14 cellular contexts compared by ENCODE assay signal in the genomic region with DNA sequence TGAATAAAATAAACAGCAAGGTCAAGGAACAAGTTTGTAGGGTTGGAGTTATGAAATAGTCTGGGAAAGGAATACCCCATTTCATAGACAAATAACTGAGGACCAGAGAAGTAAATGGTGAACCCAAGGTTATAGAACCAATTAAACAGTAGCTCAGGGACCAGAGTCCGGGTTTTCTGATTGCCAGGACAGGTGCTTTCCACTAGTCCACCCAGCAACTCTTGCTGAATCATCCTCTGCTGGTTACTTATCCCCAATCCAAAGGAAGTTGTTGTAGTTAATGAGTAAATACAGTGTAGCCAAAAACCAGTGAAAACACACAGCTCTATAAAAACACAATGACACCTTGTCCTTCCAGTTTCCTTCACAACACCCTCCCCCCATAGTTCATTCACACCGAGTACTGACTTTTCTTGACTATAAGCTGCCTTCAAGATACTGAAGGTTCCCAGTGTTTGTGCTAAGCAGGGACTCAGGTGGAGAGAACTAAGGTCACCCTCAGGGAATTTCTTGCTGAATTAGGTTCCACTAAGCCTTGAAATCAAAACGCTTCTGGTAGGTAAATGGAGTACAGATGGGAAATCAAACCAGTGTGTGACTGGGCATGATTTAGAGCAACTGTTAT. TPM values are rescaled to one million over a fixed set of nuclear protein-coding genes. Genes with fewer than 3 reads are reported as not detected.
DNase-seq lines count a peak whose midpoint lies in the region; ATAC-seq and TF ChIP-seq lines count a peak whose summit lies in the region.
"Had no signal": no experiment of that assay in that cellular context is flagged by ENCODE, and none has a peak within 500 bp of the region (broad histone marks: within the 10 kb centered on the region; RNA-seq: fewer than 3 reads in every experiment).

No MANE protein-coding gene starts in this region.

- intact Hi-C loops in activated CD4-positive, alpha-beta T cell treated with anti-CD3 and anti-CD28 coated beads, Interleukin-2, amount 10 ng/mL, durations not matched to agents 24 days and 14 days (cut with micrococcal nuclease) = no loop called here
- intact Hi-C loops in activated CD4-positive, alpha-beta T cell treated with anti-CD3 and anti-CD28 coated beads for 36 hours (cut with DNase I, micrococcal nuclease) = no loop called here
- intact Hi-C loops in body of pancreas (cut with DNase I) = no loop called here
- intact Hi-C loops in left ventricle myocardium superior (cut with micrococcal nuclease) = no loop called here
- intact Hi-C loops in adrenal gland (cut with DNase I) = no loop called here

- no peaks in the 10 kb centered on the region for H3K9me2 ChIP-seq in Karpas-422 (replicated peaks; ENCODE audit: insufficient read depth, low read length)

- H3K4me1 ChIP-seq in body of pancreas (no peaks in the 10 kb centered on the region), Karpas-422 (ENCODE audit: low read length) (no peaks in the 10 kb centered on the region), adrenal gland (replicated peaks in 1 of 2) (no peaks in the 10 kb centered on the region)

- H3K36me3 Mint-ChIP-seq in activated CD4-positive, alpha-beta T cell treated with anti-CD3 and anti-CD28 coated beads, Interleukin-2, amount 10 ng/mL, durations not matched to agents 24 days and 14 days (ENCODE audit: low read depth) = no peaks in the 10 kb centered on the region
- no peaks in the 10 kb centered on the region for H3K36me3 Mint-ChIP-seq in activated CD4-positive, alpha-beta T cell treated with anti-CD3 and anti-CD28 coated beads for 36 hours (ENCODE audit: low read depth)

- no peaks in the 10 kb centered on the region for H3K27me3 Mint-ChIP-seq in activated CD4-positive, alpha-beta T cell treated with anti-CD3 and anti-CD28 coated beads, Interleukin-2, amount 10 ng/mL, durations not matched to agents 24 days and 14 days
- no peaks in the 10 kb centered on the region for H3K27me3 Mint-ChIP-seq in activated CD4-positive, alpha-beta T cell treated with anti-CD3 and anti-CD28 coated beads for 36 hours

- TF ChIP-seq CTCF in body of pancreas (IDR thresholded peaks at IDR 0.05) (no peak), adrenal gland (IDR thresholded peaks at IDR 0.05) (no peak)

- POLR2A ChIA-PET in activated CD4-positive, alpha-beta T cell treated with anti-CD3 and anti-CD28 coated beads for 36 hours (lab: Charles Lee) = no interaction called here

- no peak for TF ChIP-seq POLR2A in body of pancreas (IDR thresholded peaks at IDR 0.05)
- no peak for TF ChIP-seq POLR2A in adrenal gland (IDR thresholded peaks at IDR 0.05)

- H3K4me3 Mint-ChIP-seq in activated CD4-positive, alpha-beta T cell treated with anti-CD3 and anti-CD28 coated beads, Interleukin-2, amount 10 ng/mL, durations not matched to agents 24 days and 14 days = no peak overlapping the region
- no peak overlapping the region for H3K4me3 Mint-ChIP-seq in activated CD4-positive, alpha-beta T cell treated with anti-CD3 and anti-CD28 coated beads for 36 hours

- H3K9me3 ChIP-seq in body of pancreas (no peaks in the 10 kb centered on the region), Karpas-422 (ENCODE audit: low read length) (peaks cover 10% of the 10 kb centered on the region; the same call in 1 of the 2 replicates), adrenal gland (replicated peaks in 1 of 3) (no peaks in the 10 kb centered on the region)

- DNase-seq in activated CD4-positive, alpha-beta T cell treated with anti-CD3 and anti-CD28 coated beads, Interleukin-2, amount 10 ng/mL, durations not matched to agents 24 days and 14 days = no peak
- no peak for DNase-seq in activated CD4-positive, alpha-beta T cell treated with anti-CD3 and anti-CD28 coated beads for 36 hours
- DNase-seq in body of pancreas (peak in 1 of 4 donors; percentile 7), Karpas-422 (no peak), left ventricle myocardium superior (no peak), adrenal gland (no peak)
- no peak for DNase-seq in activated CD4-positive, alpha-beta T cell treated with anti-CD3 and anti-CD28 coated beads, Interleukin-2, amount 50 U/mL, for 48 hours
- DNase-seq: NCI-H748 treated with DMSO at 0.1 percent for 48 hours had no signal

- WGBS in body of pancreas, 2 donors = 12 to 15% methylated on average over 3 of the region's 3 CpGs
- 57 to 71% (median 68%) methylated on average over 3 of the region's 3 CpGs for whole genome bisulfite sequencing in adrenal gland, 4 donors

- H3K27ac ChIP-seq in body of pancreas = no peak overlapping the region
- no peak overlapping the region for H3K27ac ChIP-seq in Karpas-422 (ENCODE audit: low read length)
- no peak overlapping the region for H3K27ac ChIP-seq in adrenal gland
- H3K27ac ChIP-seq: 22Rv1 had no signal

- no peak for ATAC-seq in activated CD4-positive, alpha-beta T cell treated with anti-CD3 and anti-CD28 coated beads for 36 hours
- ATAC-seq in HG03066 (IDR thresholded peaks at IDR 0.05; ENCODE audit: low read depth, unreplicated experiment) (peak; percentile 52), body of pancreas (peak; percentile 47), left ventricle myocardium superior (no peak)

- H3K9me3 Mint-ChIP-seq in activated CD4-positive, alpha-beta T cell treated with anti-CD3 and anti-CD28 coated beads, Interleukin-2, amount 10 ng/mL, durations not matched to agents 24 days and 14 days = no peaks in the 10 kb centered on the region
- no peaks in the 10 kb centered on the region for H3K9me3 Mint-ChIP-seq in activated CD4-positive, alpha-beta T cell treated with anti-CD3 and anti-CD28 coated beads for 36 hours (ENCODE audit: low read depth)

- H3K27me3 ChIP-seq in body of pancreas (no peaks in the 10 kb centered on the region), Karpas-422 (ENCODE audit: low read length) (no peaks in the 10 kb centered on the region), adrenal gland (no peaks in the 10 kb centered on the region)

- H4K20me1 ChIP-seq in Karpas-422 (ENCODE audit: insufficient read depth, low read depth, low read length) = no peaks in the 10 kb centered on the region

- no peaks in the 10 kb centered on the region for H3K79me2 ChIP-seq in Karpas-422 (ENCODE audit: low read length)

- H2AFZ ChIP-seq in Karpas-422 (ENCODE audit: low read length) = no peak overlapping the region

- CTCF ChIA-PET in activated CD4-positive, alpha-beta T cell treated with anti-CD3 and anti-CD28 coated beads for 36 hours (lab: Charles Lee) = no interaction called here

- H3K4me2 ChIP-seq in Karpas-422 (ENCODE audit: low read depth, low read length, poor library complexity, severe bottlenecking) = no peak overlapping the region

- no peak overlapping the region for H3K4me3 ChIP-seq in body of pancreas
- H3K4me3 ChIP-seq in Karpas-422 (ENCODE audit: low read length) = no peak overlapping the region
- H3K4me3 ChIP-seq in adrenal gland = no peak overlapping the region

- no peak overlapping the region for H3K9ac ChIP-seq in Karpas-422 (ENCODE audit: low read length)

- H3K4me1 Mint-ChIP-seq in activated CD4-positive, alpha-beta T cell treated with anti-CD3 and anti-CD28 coated beads, Interleukin-2, amount 10 ng/mL, durations not matched to agents 24 days and 14 days = no peaks in the 10 kb centered on the region
- no peaks in the 10 kb centered on the region for H3K4me1 Mint-ChIP-seq in activated CD4-positive, alpha-beta T cell treated with anti-CD3 and anti-CD28 coated beads for 36 hours

- peak overlapping the region; percentile 6 for H3K27ac Mint-ChIP-seq in activated CD4-positive, alpha-beta T cell treated with anti-CD3 and anti-CD28 coated beads, Interleukin-2, amount 10 ng/mL, durations not matched to agents 24 days and 14 days
- no peak overlapping the region for H3K27ac Mint-ChIP-seq in activated CD4-positive, alpha-beta T cell treated with anti-CD3 and anti-CD28 coated beads for 36 hours

- no peaks in the 10 kb centered on the region for H3K36me3 ChIP-seq in body of pancreas (replicated peaks in 1 of 2; ENCODE audit: insufficient read depth in 1 of 2, low read depth in 2 of 2)
- no peaks in the 10 kb centered on the region for H3K36me3 ChIP-seq in Karpas-422 (ENCODE audit: insufficient read depth, low read length)
- H3K36me3 ChIP-seq in adrenal gland (replicated peaks in 1 of 2) = no peaks in the 10 kb centered on the region

RNA-seq across cellular contexts. Expression of gene TINAG, which starts 0.7 kb away (rescaled TPM):
- not detected in 2 replicates for total RNA-seq in activated CD4-positive, alpha-beta T cell treated with anti-CD3 and anti-CD28 coated beads, Interleukin-2, amount 10 ng/mL, durations not matched to agents 24 days and 14 days
- not detected for total RNA-seq in activated CD4-positive, alpha-beta T cell treated with anti-CD3 and anti-CD28 coated beads for 36 hours
- total RNA-seq in body of pancreas = under 1 TPM in 1 of 2 donors, not detected in 1; 0.26 TPM
- total RNA-seq in Karpas-422 (2014; rRNA removed; shearing (Covaris generic); ENCODE audit: low replicate concordance) = not detected in 2 replicates
- total RNA-seq in left ventricle myocardium superior = 0.15 TPM
- not detected for total RNA-seq in adrenal gland
- polyA plus RNA-seq in adrenal gland = not detected
- total RNA-seq: Daoy; lung microvascular endothelial cell; M059J; T-helper 1 cell treated with Interleukin-12 subunit alpha and Interleukin-12 subunit beta and Interleukin-4 antibody, amounts not matched to agents 30 ng/mL and 1 ng/mL, for 36 hours had no signal

Comparison
In these comparisons a context has a peak if more than half of its experiments do, and no peak if none do; other contexts are left out.
1. ATAC-seq: peak in HG03066 (single experiment) and body of pancreas (single experiment); none in activated CD4-positive, alpha-beta T cell treated with anti-CD3 and anti-CD28 coated beads for 36 hours (single experiment) and left ventricle myocardium superior (single experiment).